ENCODE assay signal across 10 cellular contexts in genomic region chr22:44710474-44711235, GRCh38. TPM values are rescaled to one million over a fixed set of nuclear protein-coding genes. Genes with fewer than 3 reads are reported as not detected.
DNase-seq lines count a peak whose midpoint lies in the region; ATAC-seq and TF ChIP-seq lines count a peak whose summit lies in the region.
"Had no signal": no experiment of that assay in that cellular context is flagged by ENCODE, and none has a peak within 500 bp of the region (broad histone marks: within the 10 kb centered on the region; RNA-seq: fewer than 3 reads in every experiment).

No MANE protein-coding gene starts in this region.

- no peaks in the 10 kb centered on the region for H3K9me3 Mint-ChIP-seq in effector memory CD8-positive, alpha-beta T cell

- peak overlapping the region; percentile 96 for H3K27ac Mint-ChIP-seq in effector memory CD8-positive, alpha-beta T cell

- no peaks in the 10 kb centered on the region for H3K36me3 ChIP-seq in OCI-LY7 (ENCODE audit: insufficient read depth, low read length)

- POLR2A ChIA-PET in OCI-LY7 (lab: Charles Lee): no interaction called here

- H4K20me1 ChIP-seq in OCI-LY7 (ENCODE audit: insufficient read depth, low read length): no peaks in the 10 kb centered on the region

- DNase-seq in NCI-H2196 (lab: John Stamatoyannopoulos, UW; ENCODE audit: unreplicated experiment) (peak; percentile 61), NCI-H2196 treated with DMSO at 0.1 percent for 48 hours (lab: John Stamatoyannopoulos, UW; ENCODE audit: unreplicated experiment) (no peak), OCI-LY7 (ENCODE audit: low spot score) (peak; percentile 20), substantia nigra (lab: John Stamatoyannopoulos, UW) (no peak), globus pallidus (ENCODE audit: low spot score) (no peak)
- peak; percentile 50 to 70 (median 64) for DNase-seq in effector memory CD8-positive, alpha-beta T cell
- peak; percentile 30 to 54 for DNase-seq in stimulated activated CD8-positive, alpha-beta memory T cell treated with anti-CD3 and anti-CD28 coated beads, Interleukin-7, amount 100 ng/mL, for 4 hours (ENCODE audit: low read depth in 2 of 2)
- DNase-seq: ACHN had no signal

- peak overlapping the region; percentile 83 to 85 for H3K4me3 Mint-ChIP-seq in effector memory CD8-positive, alpha-beta T cell

- CTCF ChIA-PET in OCI-LY7 (lab: Charles Lee; ENCODE audit: unreplicated experiment): no interaction called here

- no peaks in the 10 kb centered on the region for H3K9me2 ChIP-seq in OCI-LY7 (ENCODE audit: insufficient read depth, low read length)

- no peaks in the 10 kb centered on the region for H3K27me3 Mint-ChIP-seq in effector memory CD8-positive, alpha-beta T cell

- intact Hi-C loops in OCI-LY7 (cut with micrococcal nuclease; ENCODE audit: unreplicated experiment): no loop called here

- peaks cover 49 to 76% of the 10 kb centered on the region in 2 donors for H3K4me1 Mint-ChIP-seq in effector memory CD8-positive, alpha-beta T cell (ENCODE audit: low read depth in 2 of 2)

- H3K4me2 ChIP-seq in OCI-LY7 (ENCODE audit: low read length): peak overlapping the region; percentile 36; the same call in 1 of the 2 replicates

- no peak for TF ChIP-seq CTCF in OCI-LY7 (conservative IDR thresholded peaks at IDR 0.05; ENCODE audit: low read length)

- no peaks in the 10 kb centered on the region for H3K79me2 ChIP-seq in OCI-LY7 (ENCODE audit: insufficient read depth, low read depth, low read length)

- H2AFZ ChIP-seq in OCI-LY7 (ENCODE audit: low read length): no peak overlapping the region

- peaks cover 66% of the 10 kb centered on the region for H3K36me3 Mint-ChIP-seq in effector memory CD8-positive, alpha-beta T cell (ENCODE audit: insufficient read depth)

- H3K27ac ChIP-seq in OCI-LY7 (ENCODE audit: low read depth, low read length, poor library complexity, severe bottlenecking): no peak overlapping the region
- no peak overlapping the region for H3K27ac ChIP-seq in substantia nigra (ENCODE audit: low read depth, low read length, poor library complexity, severe bottlenecking)

- no peaks in the 10 kb centered on the region for H3K9me3 ChIP-seq in OCI-LY7 (ENCODE audit: low read length)
- H3K9me3 ChIP-seq: suprapubic skin had no signal

- peaks cover 8% of the 10 kb centered on the region for H3K4me1 ChIP-seq in OCI-LY7 (ENCODE audit: insufficient read depth, low read length, poor library complexity, severe bottlenecking)

- ATAC-seq in effector memory CD8-positive, alpha-beta T cell (replicated peaks): peak; percentile 70
- no peak for ATAC-seq in GM19467 (IDR thresholded peaks at IDR 0.05; ENCODE audit: unreplicated experiment)

- no TSS peak for BruUV-seq in OCI-LY7 (replicated peaks; lab: Mats Ljungman, UMichigan)

- no peak overlapping the region for H3K4me3 ChIP-seq in OCI-LY7 (ENCODE audit: low read depth, low read length, poor library complexity, severe bottlenecking)
- H3K4me3 ChIP-seq: suprapubic skin had no signal

RNA-seq across cellular contexts. Expression of gene PRR5, which starts 8.7 kb away (rescaled TPM):
- 0.19 and 0.44 TPM in 2 replicates for total RNA-seq in OCI-LY7 (2014; rRNA removed; shearing (Covaris generic))
- 1.5 and 1.8 TPM in 2 replicates for total RNA-seq in OCI-LY7 (2022)

RNA-seq across cellular contexts. Expression of gene ARHGAP8, which starts 41.7 kb away (rescaled TPM):
- total RNA-seq in OCI-LY7 (2014; rRNA removed; shearing (Covaris generic)): not detected in 2 replicates
- not detected in 2 replicates for total RNA-seq in OCI-LY7 (2022)

Comparison
In these comparisons a context has a peak if more than half of its experiments do, and no peak if none do; other contexts are left out.
1. DNase-seq: peak in NCI-H2196 (single experiment), OCI-LY7 (single experiment), effector memory CD8-positive, alpha-beta T cell (3 of 3) and stimulated activated CD8-positive, alpha-beta memory T cell treated with anti-CD3 and anti-CD28 coated beads, Interleukin-7, amount 100 ng/mL, for 4 hours (2 of 2); none in NCI-H2196 treated with DMSO at 0.1 percent for 48 hours (single experiment), substantia nigra (0 of 49) and globus pallidus (single experiment).